11 cellular contexts compared by ENCODE assay signal in genomic region chr22:23685205-23685784, GRCh38. TPM values are rescaled to one million over a fixed set of nuclear protein-coding genes. Genes with fewer than 3 reads are reported as not detected.
A peak's percentile ranks its signal among the peaks of the same experiment; 100 is the strongest.
DNase-seq lines count a peak whose midpoint lies in the region; ATAC-seq and TF ChIP-seq lines count a peak whose summit lies in the region.
"Had no signal": no experiment of that assay in that cellular context is flagged by ENCODE, and none has a peak within 500 bp of the region (broad histone marks: within the 10 kb centered on the region; RNA-seq: fewer than 3 reads in every experiment).

No MANE protein-coding gene starts in this region.

- H3K36me3 ChIP-seq in adrenal gland (replicated peaks in 1 of 2) (no peaks in the 10 kb centered on the region), heart left ventricle (peaks cover 0 to 29% (median 10%) of the 10 kb centered on the region in 9 donors)

- in situ Hi-C loops in G401 (cut with HindIII; ENCODE audit: low sequenced_read_pairs) = no loop called here

- H3K4me1 ChIP-seq in adrenal gland (replicated peaks in 1 of 2) (peaks cover 4 to 14% of the 10 kb centered on the region in 2 donors), heart left ventricle (peaks cover 0 to 33% (median 21%) of the 10 kb centered on the region in 12 donors)

- 86 to 98% (median 96%) methylated on average over 4 to 5 of the region's 5 CpGs for WGBS in adrenal gland, 4 donors
- 74 to 79% (median 78%) methylated on average over 4 to 5 of the region's 5 CpGs for WGBS in heart left ventricle, 4 donors

- H3K4me3 ChIP-seq in adrenal gland (no peak overlapping the region), heart left ventricle (no peak overlapping the region)

- intact Hi-C loops in adrenal gland (cut with DNase I) (no loop called here), heart left ventricle (cut with DNase I) (loop anchor here in 1 of 10 donors (5.0 to 10.0 kb wide), 3 partner anchors 52 to 490 kb away; no protein-coding TSS in a partner anchor)

- TF ChIP-seq CTCF in adrenal gland (IDR thresholded peaks at IDR 0.05) = no peak
- TF ChIP-seq CTCF in heart left ventricle (IDR thresholded peaks at IDR 0.05) = no peak

- DNase-seq in activated effector memory CD4-positive, alpha-beta T cell treated with anti-CD3 and anti-CD28 coated beads, Interleukin-2, amount 50 U/mL, for 16 hours = peak; percentile 47
- no peak for DNase-seq in activated effector memory CD4-positive, alpha-beta T cell treated with Interleukin-2 at 50 U/mL for 16 hours
- peak in 4 of 7 donors; percentile 34 to 59 (median 45) for DNase-seq in adrenal gland
- DNase-seq in heart left ventricle = peak in 1 of 5 donors; percentile 44
- peak; percentile 9 for DNase-seq in stromal cell of bone marrow (ENCODE audit: low read depth)
- DNase-seq in G401 (ENCODE audit: low spot score) = no peak
- DNase-seq in SW 1271 (lab: John Stamatoyannopoulos, UW) = no peak
- DNase-seq: WERI-Rb-1 had no signal

- no peaks in the 10 kb centered on the region for H3K9me3 ChIP-seq in adrenal gland (replicated peaks in 1 of 3)
- H3K9me3 ChIP-seq in heart left ventricle = no peaks in the 10 kb centered on the region

- H3K27me3 ChIP-seq in adrenal gland = no peaks in the 10 kb centered on the region
- H3K27me3 ChIP-seq in heart left ventricle = no peaks in the 10 kb centered on the region

- TF ChIP-seq POLR2A in adrenal gland (IDR thresholded peaks at IDR 0.05) (no peak), heart left ventricle (IDR thresholded peaks at IDR 0.05) (no peak)

- H3K27ac ChIP-seq in adrenal gland (no peak overlapping the region), heart left ventricle (peak overlapping the region in 1 of 12 donors; percentile 69)
- H3K27ac ChIP-seq: WERI-Rb-1 had no signal

- ATAC-seq in heart left ventricle (peak in 3 of 4 donors; percentile 64 to 71 (median 66)), GM21447 (IDR thresholded peaks at IDR 0.05; ENCODE audit: unreplicated experiment) (no peak)
- ATAC-seq: SK-N-SH treated with all-trans-retinoic acid at 6 μM for 48 hours had no signal

RNA-seq across cellular contexts. Expression of gene RGL4, which starts 5.5 kb away (rescaled TPM):
- total RNA-seq in adrenal gland = 1 to 10 TPM in 1 of 8 donors, not detected in 7; 3.1 TPM
- under 1 TPM in 2 of 3 donors, not detected in 1; 0.84 to 0.88 TPM for polyA plus RNA-seq in adrenal gland
- total RNA-seq in heart left ventricle = under 1 TPM in 3 of 9 donors, not detected in 6; 0.21 to 0.69 (median 0.52) TPM
- polyA plus RNA-seq in heart left ventricle = under 1 TPM; 0.42 to 0.53 TPM
- not detected in 2 replicates for total RNA-seq in G401 (2014; rRNA removed; shearing (Covaris generic))
- total RNA-seq: epithelial cell of proximal tubule had no signal

RNA-seq across cellular contexts. Expression of gene DRICH1, which starts 53.2 kb away (rescaled TPM):
- total RNA-seq in adrenal gland = 1 to 10 TPM in 1 of 8 donors, under 1 TPM in 2, not detected in 5; 0.26 to 1.6 (median 0.54) TPM
- 1 to 10 TPM in 2 of 3 donors, under 1 TPM in 1; 0.51 to 6.0 (median 1.0) TPM for polyA plus RNA-seq in adrenal gland
- total RNA-seq in heart left ventricle = under 1 TPM in 2 of 9 donors, not detected in 7; 0.32 to 0.45 TPM
- polyA plus RNA-seq in heart left ventricle = under 1 TPM in 1 of 2 donors, not detected in 1; 0.11 TPM
- not detected in 2 replicates for total RNA-seq in G401 (2014; rRNA removed; shearing (Covaris generic))
- total RNA-seq: epithelial cell of proximal tubule had no signal

Comparison
In these comparisons a context has a peak if more than half of its experiments do, and no peak if none do; other contexts are left out.
1. DNase-seq: peak in activated effector memory CD4-positive, alpha-beta T cell treated with anti-CD3 and anti-CD28 coated beads, Interleukin-2, amount 50 U/mL, for 16 hours (single experiment), adrenal gland (4 of 7) and stromal cell of bone marrow (single experiment); none in activated effector memory CD4-positive, alpha-beta T cell treated with Interleukin-2 at 50 U/mL for 16 hours (single experiment), G401 (single experiment) and SW 1271 (0 of 2).